In genomic region chr11:529740-530411, GRCh38 we compare ENCODE assay signal across 23 cellular contexts. TPM values are rescaled to one million over a fixed set of nuclear protein-coding genes. Genes with fewer than 3 reads are reported as not detected.
"Had no signal": no experiment of that assay in that cellular context is flagged by ENCODE, and none has a peak within 500 bp of the region (broad histone marks: within the 10 kb centered on the region; RNA-seq: fewer than 3 reads in every experiment).

No MANE protein-coding gene starts in this region.

- ATAC-seq: activated CD8-positive, alpha-beta T cell treated with anti-CD3 and anti-CD28 coated beads, Interleukin-2, amount 10 ng/mL, durations not matched to agents 7 days and 5 days; activated naive CD8-positive, alpha-beta T cell treated with anti-CD3 and anti-CD28 coated beads, Interleukin-2, amount 50 U/mL, for 24 hours; body of pancreas had no signal

- H3K4me2 ChIP-seq: KMS-11 had no signal

- H3K9ac ChIP-seq: KMS-11 had no signal

- H3K9me3 ChIP-seq: ascending aorta, body of pancreas, SJSA1 had no signal

- H3K4me3 ChIP-seq: ascending aorta, body of pancreas, SJSA1 had no signal

- H3K27ac ChIP-seq: ascending aorta, body of pancreas, KMS-11, SJSA1 had no signal

- DNase-seq: activated CD4-positive, alpha-beta T cell treated with anti-CD3 and anti-CD28 coated beads for 48 hours; activated CD4-positive, alpha-beta T cell treated with anti-CD3 and anti-CD28 coated beads, Interleukin-2, amount 50 U/mL, for 4 hours; activated CD4-positive, CD25-positive, alpha-beta regulatory T cell treated with anti-CD3 and anti-CD28 coated beads, Interleukin-2, amount 50 U/mL, for 72 hours; activated CD8-positive, alpha-beta T cell treated with anti-CD3 and anti-CD28 coated beads, Interleukin-2, amount 10 ng/mL, durations not matched to agents 7 days and 5 days; activated effector memory CD4-positive, alpha-beta T cell treated with Interleukin-2 at 50 U/mL for 16 hours; activated naive CD4-positive, alpha-beta T cell; activated naive CD8-positive, alpha-beta T cell treated with anti-CD3 and anti-CD28 coated beads, Interleukin-2, amount 50 U/mL, for 24 hours; activated T-cell treated with anti-CD3 and anti-CD28 coated beads, Interleukin-2, amount 50 U/mL, for 1 hour; amniotic stem cell; body of pancreas; NCI-H1092; NCI-H1417; NCI-H1694; NCI-H2029; NCI-H345; NCI-H510A; NCI-H526 treated with DMSO at 0.1 percent for 48 hours; NCI-H82; SHP77 had no signal

- H3K27me3 ChIP-seq: ascending aorta, body of pancreas, SJSA1 had no signal

RNA-seq across cellular contexts. Expression of gene LRRC56, which starts 7.5 kb away (rescaled TPM):
- total RNA-seq: ascending aorta, RPMI7951 had no signal
